8 cellular contexts compared by ENCODE assay signal in genomic region chr3:179324270-179324754, GRCh38. TPM values are rescaled to one million over a fixed set of nuclear protein-coding genes. Genes with fewer than 3 reads are reported as not detected.
DNase-seq lines count a peak whose midpoint lies in the region; ATAC-seq and TF ChIP-seq lines count a peak whose summit lies in the region.

No MANE protein-coding gene starts in this region.

- H3K27me3 ChIP-seq in BJ (ENCODE audit: control insufficient read depth, insufficient read depth, low read length) (no peaks in the 10 kb centered on the region), GM23248 (replicated peaks; ENCODE audit: insufficient read depth) (no peaks in the 10 kb centered on the region), trophoblast cell (ENCODE audit: insufficient read depth, low read length) (no peaks in the 10 kb centered on the region)

- no peak overlapping the region for H4K8ac ChIP-seq in trophoblast cell (ENCODE audit: low read depth, low read length)

- H3K9ac ChIP-seq in GM23248 = peak overlapping the region; percentile 97
- H3K9ac ChIP-seq in trophoblast cell (ENCODE audit: low read length) = no peak overlapping the region

- no peak overlapping the region for H2BK120ac ChIP-seq in trophoblast cell (ENCODE audit: insufficient read depth, low read length, poor library complexity)

- TF ChIP-seq CTCF in BJ (IDR thresholded peaks at IDR 0.05; ENCODE audit: insufficient read depth, low read depth, low read length) = no peak

- ATAC-seq in SK-N-SH treated with all-trans-retinoic acid at 6 μM for 48 hours (0 out of 3 replicates have a peak, but pooled peaks have one; percentile 6), HG03095 (IDR thresholded peaks at IDR 0.05; ENCODE audit: unreplicated experiment) (no peak), GM21360 (IDR thresholded peaks at IDR 0.05; ENCODE audit: unreplicated experiment) (no peak)

- H3K9me2 ChIP-seq in GM23248 (ENCODE audit: insufficient read depth) = no peaks in the 10 kb centered on the region

- H4K12ac ChIP-seq in trophoblast cell (ENCODE audit: low read depth, low read length) = no peak overlapping the region

- no peak overlapping the region for H3K18ac ChIP-seq in trophoblast cell (ENCODE audit: low read length)

- CTCF ChIA-PET in BJ (lab: Yijun Ruan, JAX) = interaction anchor here (1.5 kb wide), 1 partner anchor 21 kb away, joined by 3 read pairs; no protein-coding TSS in a partner anchor

- no peak overlapping the region for H2BK12ac ChIP-seq in trophoblast cell (ENCODE audit: low read length)

- H3K4me3 ChIP-seq in BJ (ENCODE audit: low read depth, low read length) = peak overlapping the region; percentile 94
- peak overlapping the region; percentile 89 for H3K4me3 ChIP-seq in GM23248
- H3K4me3 ChIP-seq in trophoblast cell (ENCODE audit: low read depth, low read length) = no peak overlapping the region

- H4K20me1 ChIP-seq in GM23248 (ENCODE audit: insufficient read depth) = no peaks in the 10 kb centered on the region

- peaks cover 57% of the 10 kb centered on the region for H3K79me2 ChIP-seq in GM23248 (ENCODE audit: insufficient read depth)
- H3K79me2 ChIP-seq in trophoblast cell (ENCODE audit: control insufficient read depth, insufficient read depth, low read length, poor library complexity) = peaks cover 13% of the 10 kb centered on the region

- TF ChIP-seq POLR2A in erythroblast (IDR thresholded peaks at IDR 0.05; ENCODE audit: low read length) = no peak

- no peak overlapping the region for H2AK5ac ChIP-seq in trophoblast cell (ENCODE audit: low read length)

- H3K36me3 ChIP-seq in BJ (ENCODE audit: control insufficient read depth, insufficient read depth, low read length) = 0 out of 2 replicates have a peak, but pooled peaks cover 1% of the 10 kb centered on the region
- H3K36me3 ChIP-seq in GM23248 (ENCODE audit: low read depth) = peaks cover 25% of the 10 kb centered on the region
- peaks cover 7 to 10% of the 10 kb centered on the region in 2 experiments for H3K36me3 ChIP-seq in trophoblast cell (ENCODE audit: control insufficient read depth in 1 of 2, insufficient read depth in 2 of 2, low read length in 2 of 2)

- H3K27ac ChIP-seq in GM23248 (peak overlapping the region; percentile 94), trophoblast cell (ENCODE audit: low read depth, low read length) (no peak overlapping the region)

- 4% methylated on average over 8 of the region's 8 CpGs for WGBS in GM23248 (ENCODE audit: low coverage in 1 of 2, low lambda C conversion rate in 2 of 2, missing lambda C conversion rate in 2 of 2), 2 experiments
- WGBS in trophoblast cell (ENCODE audit: extremely low coverage, insufficient coverage, insufficient read length) = no CpG with 5 or more reads among the region's 8 CpGs

- in situ Hi-C loops in GM23248 (cut with MboI) = loop anchor here (25.0 kb wide), 1 partner anchor 887 kb away; no protein-coding TSS in a partner anchor

- peak overlapping the region; percentile 96 for H3K4me2 ChIP-seq in GM23248 (ENCODE audit: unreplicated experiment)
- peak overlapping the region; percentile 46 for H3K4me2 ChIP-seq in trophoblast cell (ENCODE audit: low read length)

- H3K9me3 ChIP-seq in GM23248 (ENCODE audit: low read depth) (no peaks in the 10 kb centered on the region), trophoblast cell (ENCODE audit: insufficient read depth, low read depth, low read length) (no peaks in the 10 kb centered on the region)

- H3K4me1 ChIP-seq in GM23248 (ENCODE audit: insufficient read depth) = peaks cover 21% of the 10 kb centered on the region
- H3K4me1 ChIP-seq in trophoblast cell (ENCODE audit: control insufficient read depth in 1 of 2, insufficient read depth in 2 of 2, low read length in 2 of 2) = peaks cover 0 to 2% of the 10 kb centered on the region in 2 experiments

- no peak overlapping the region for H2BK5ac ChIP-seq in trophoblast cell (ENCODE audit: low read depth, low read length, poor library complexity)

- H3F3A ChIP-seq in GM23248 (ENCODE audit: insufficient read depth) = peaks cover 34% of the 10 kb centered on the region

- POLR2A ChIA-PET in BJ (lab: Charles Lee) = interaction anchor here (0.7 kb wide), 1 partner anchor 9 kb away, joined by 4 read pairs; no protein-coding TSS in a partner anchor

- H3K79me1 ChIP-seq in trophoblast cell (ENCODE audit: low read length) = peaks cover 11% of the 10 kb centered on the region

- DNase-seq in BJ (ENCODE audit: low read depth) = no peak
- DNase-seq in GM23248 = peak; percentile 81
- peak; percentile 55 to 56 for DNase-seq in erythroblast (lab: John Stamatoyannopoulos, UW)
- DNase-seq in trophoblast cell = peak in 1 of 2 donors; percentile 27
- DNase-seq in UCSD-AML1 (lab: John Stamatoyannopoulos, UW; ENCODE audit: unreplicated experiment) = no peak

- no peak overlapping the region for H3K23ac ChIP-seq in trophoblast cell (ENCODE audit: low read length)

- H3K4ac ChIP-seq in trophoblast cell (ENCODE audit: low read depth, low read length) = peak overlapping the region; percentile 34

- H2AFZ ChIP-seq in GM23248 = peak overlapping the region; percentile 99
- H2AFZ ChIP-seq in trophoblast cell (ENCODE audit: insufficient read depth, low read length, poor library complexity) = no peak overlapping the region

- H3K14ac ChIP-seq in trophoblast cell (ENCODE audit: low read length) = no peak overlapping the region

- no peak overlapping the region for H4K91ac ChIP-seq in trophoblast cell (ENCODE audit: low read depth, low read length)

TF ChIP-seq in SK-N-SH treated with all-trans-retinoic acid at 6 μM for 48 hours, 23 proteins besides CTCF, POLR2A, EP300 and RAD21:
- TF ChIP-seq BACH2 (CRISPR knock-in tag; IDR thresholded peaks at IDR 0.05; ENCODE audit: borderline replicate concordance) (no peak), PATZ1 (CRISPR knock-in tag; IDR thresholded peaks at IDR 0.05; ENCODE audit: borderline replicate concordance) (no peak), ARNTL (CRISPR knock-in tag; IDR thresholded peaks at IDR 0.05; ENCODE audit: borderline replicate concordance, low read depth) (no peak), RARB (CRISPR knock-in tag; IDR thresholded peaks at IDR 0.05) (no peak), ZFP30 (CRISPR knock-in tag; IDR thresholded peaks at IDR 0.05) (no peak), ZNF70 (CRISPR knock-in tag; IDR thresholded peaks at IDR 0.05) (no peak), TSHZ2 (CRISPR knock-in tag; IDR thresholded peaks at IDR 0.05) (no peak), ZNF565 (CRISPR knock-in tag; conservative IDR thresholded peaks at IDR 0.05; ENCODE audit: low read depth) (no peak), SNAI2 (CRISPR knock-in tag; IDR thresholded peaks at IDR 0.05) (no peak), ESRRG (CRISPR knock-in tag; IDR thresholded peaks at IDR 0.05) (no peak)

RNA-seq across cellular contexts. Expression of gene ZNF639, which starts 1.5 kb away (rescaled TPM):
- 9.6 and 13.8 TPM in 2 replicates for polyA plus RNA-seq in BJ (2011; rRNA removed)
- 4.9 and 5.0 TPM in 2 replicates for polyA minus RNA-seq in BJ (2011; rRNA and poly(A)+ RNA removed)
- 68.0 and 76.9 TPM in 2 replicates for total RNA-seq in GM23248 (2014; rRNA removed; shearing (Covaris generic))
- polyA plus RNA-seq in GM23248 (2016; fragmentation: Nextera tagmentation; extraction: Ambion mirVana) = 26.8 and 27.9 TPM in 2 replicates
- polyA plus RNA-seq in trophoblast cell (2013) = 17.0 and 17.6 TPM in 2 replicates

RNA-seq across cellular contexts. Expression of gene MFN1, which starts 23.2 kb away (rescaled TPM):
- polyA plus RNA-seq in BJ (2011; rRNA removed) = 13.4 and 29.3 TPM in 2 replicates
- 16.8 and 20.3 TPM in 2 replicates for polyA minus RNA-seq in BJ (2011; rRNA and poly(A)+ RNA removed)
- 44.7 and 54.9 TPM in 2 replicates for total RNA-seq in GM23248 (2014; rRNA removed; shearing (Covaris generic))
- polyA plus RNA-seq in GM23248 (2016; fragmentation: Nextera tagmentation; extraction: Ambion mirVana) = 19.1 and 22.2 TPM in 2 replicates
- polyA plus RNA-seq in trophoblast cell (2013) = 15.1 and 16.0 TPM in 2 replicates

Comparison
In these comparisons a context has a peak if more than half of its experiments do, and no peak if none do; other contexts are left out.
1. DNase-seq: peak in GM23248 (single experiment) and erythroblast (2 of 2); none in BJ (single experiment) and UCSD-AML1 (single experiment).